Comparison of ENCODE assay signal across 8 cellular contexts in genomic region chr2:64750001-64750816, GRCh38.
A peak's percentile ranks its signal among the peaks of the same experiment; 100 is the strongest.
DNase-seq lines count a peak whose midpoint lies in the region; TF ChIP-seq lines count a peak whose summit lies in the region.

No MANE protein-coding gene starts in this region.

- peak overlapping the region; percentile 71 for H3K4me3 ChIP-seq in urinary bladder (ENCODE audit: low read depth, low read length)

- no peaks in the 10 kb centered on the region for H3K36me3 ChIP-seq in urinary bladder (ENCODE audit: insufficient read depth)

- TF ChIP-seq CTCF in RWPE1 (conservative IDR thresholded peaks at IDR 0.05; ENCODE audit: low read depth) = no peak

- H3K36me3 Mint-ChIP-seq in activated naive CD8-positive, alpha-beta T cell treated with anti-CD3 and anti-CD28 coated beads for 36 hours = no peaks in the 10 kb centered on the region

- DNase-seq in NCI-H1694 treated with DMSO at 0.1 percent for 48 hours (lab: John Stamatoyannopoulos, UW) = peak; percentile 13
- DNase-seq in NCI-H1694 (lab: John Stamatoyannopoulos, UW) = no peak
- DNase-seq in RWPE1 (ENCODE audit: low spot score) = peak; percentile 32
- DNase-seq in activated naive CD8-positive, alpha-beta T cell treated with anti-CD3 and anti-CD28 coated beads for 36 hours = peak; percentile 41
- DNase-seq in head of caudate nucleus = peak in 41 of 42 donors; percentile 18 to 79 (median 54)
- peak; percentile 13 for DNase-seq in occipital lobe (lab: John Stamatoyannopoulos, UW)
- DNase-seq in superior temporal gyrus (ENCODE audit: extremely low spot score) = no peak

- CTCF ChIA-PET in RWPE1 (lab: Yijun Ruan, JAX) = interaction anchor here (0.5 to 1.2 kb wide), 3 partner anchors 45 to 109 kb away, joined by 3 to 4 read pairs (median 3); no protein-coding TSS in a partner anchor

- H3K27ac ChIP-seq in RWPE1 (peak overlapping the region; percentile 98), urinary bladder (ENCODE audit: low read depth) (peak overlapping the region; percentile 93)

- H3K4me1 Mint-ChIP-seq in activated naive CD8-positive, alpha-beta T cell treated with anti-CD3 and anti-CD28 coated beads for 36 hours = peaks cover 26% of the 10 kb centered on the region

- peak overlapping the region; percentile 94 for H3K4me3 Mint-ChIP-seq in activated naive CD8-positive, alpha-beta T cell treated with anti-CD3 and anti-CD28 coated beads for 36 hours

- H3K4me1 ChIP-seq in urinary bladder (ENCODE audit: insufficient read depth) = no peaks in the 10 kb centered on the region

- intact Hi-C loops in head of caudate nucleus (cut with DNase I) = loop anchor here (2.0 kb wide), 2 partner anchors 95 to 109 kb away; no protein-coding TSS in a partner anchor

- peak overlapping the region; percentile 97 for H3K27ac Mint-ChIP-seq in activated naive CD8-positive, alpha-beta T cell treated with anti-CD3 and anti-CD28 coated beads for 36 hours

- H3K9me3 Mint-ChIP-seq in activated naive CD8-positive, alpha-beta T cell treated with anti-CD3 and anti-CD28 coated beads for 36 hours = no peaks in the 10 kb centered on the region

- no peaks in the 10 kb centered on the region for H3K27me3 Mint-ChIP-seq in activated naive CD8-positive, alpha-beta T cell treated with anti-CD3 and anti-CD28 coated beads for 36 hours

- POLR2A ChIA-PET in RWPE1 (lab: Yijun Ruan, JAX; ENCODE audit: low non-redundant PET) = interaction anchor here (0.6 to 1.8 kb wide), 12 partner anchors 10 to 153 kb away, joined by 3 to 12 read pairs (median 5); no protein-coding TSS in a partner anchor

- under 1% methylated on average over 38 of the region's 38 CpGs for WGBS in urinary bladder

Comparison
In these comparisons a context has a peak if more than half of its experiments do, and no peak if none do; other contexts are left out.
1. DNase-seq: peak in NCI-H1694 treated with DMSO at 0.1 percent for 48 hours (single experiment), RWPE1 (single experiment), activated naive CD8-positive, alpha-beta T cell treated with anti-CD3 and anti-CD28 coated beads for 36 hours (single experiment), head of caudate nucleus (41 of 42) and occipital lobe (single experiment); none in NCI-H1694 (single experiment) and superior temporal gyrus (single experiment).